In genomic region chr10:1199345-1199673, GRCh38 we compare ENCODE assay signal across 17 cellular contexts.
"Had no signal": no experiment of that assay in that cellular context is flagged by ENCODE, and none has a peak within 500 bp of the region (broad histone marks: within the 10 kb centered on the region; RNA-seq: fewer than 3 reads in every experiment).

No MANE protein-coding gene starts in this region.

- H3K4me1 ChIP-seq: testis had no signal

- H3K27me3 ChIP-seq: brain microvascular endothelial cell, testis had no signal

- H3K4me3 ChIP-seq: coronary artery, testis had no signal

- H3K9ac ChIP-seq: SK-N-SH had no signal

- DNase-seq: activated CD4-positive, alpha-beta T cell treated with anti-CD3 and anti-CD28 coated beads, Interleukin-2, amount 10 ng/mL, durations not matched to agents 24 days and 14 days; activated CD8-positive, alpha-beta T cell treated with anti-CD3 and anti-CD28 coated beads for 36 hours; activated naive CD4-positive, alpha-beta T cell treated with anti-CD3 and anti-CD28 coated beads, Interleukin-2, amount 10 ng/mL, durations not matched to agents 7 days and 5 days; activated naive CD8-positive, alpha-beta T cell treated with anti-CD3 and anti-CD28 coated beads, Interleukin-2, amount 50 U/mL, for 24 hours; activated T-cell treated with anti-CD3 and anti-CD28 coated beads, Interleukin-2, amount 50 U/mL, for 4 hours; aorta; brain microvascular endothelial cell; effector CD4-positive, alpha-beta T cell; mesenchymal stem cell; naive thymus-derived CD8-positive, alpha-beta T cell; SK-N-SH; stimulated activated naive CD8-positive, alpha-beta T cell treated with anti-CD3 and anti-CD28 coated beads, Interleukin-15, Interleukin-2, amounts not matched to agents 100 U/mL and 50 U/mL, for 24 hours; T-helper 1 cell; T-helper 9 cell; testis had no signal

- H3K4me2 ChIP-seq: SK-N-SH had no signal

- H3K27ac ChIP-seq: brain microvascular endothelial cell, coronary artery, neutrophil, testis had no signal

- H3K36me3 ChIP-seq: brain microvascular endothelial cell, neutrophil had no signal

- H3K9me3 ChIP-seq: neutrophil, testis had no signal
